1 cellular context compared by ENCODE assay signal in genomic region chr6:84522135-84522535, GRCh38.
TF ChIP-seq lines count a peak whose summit lies in the region.

No MANE protein-coding gene starts in this region.

TF ChIP-seq in GM12878, 131 proteins besides CTCF, POLR2A, EP300 and RAD21 (continued from another document):
- TF ChIP-seq, protein P1, sequence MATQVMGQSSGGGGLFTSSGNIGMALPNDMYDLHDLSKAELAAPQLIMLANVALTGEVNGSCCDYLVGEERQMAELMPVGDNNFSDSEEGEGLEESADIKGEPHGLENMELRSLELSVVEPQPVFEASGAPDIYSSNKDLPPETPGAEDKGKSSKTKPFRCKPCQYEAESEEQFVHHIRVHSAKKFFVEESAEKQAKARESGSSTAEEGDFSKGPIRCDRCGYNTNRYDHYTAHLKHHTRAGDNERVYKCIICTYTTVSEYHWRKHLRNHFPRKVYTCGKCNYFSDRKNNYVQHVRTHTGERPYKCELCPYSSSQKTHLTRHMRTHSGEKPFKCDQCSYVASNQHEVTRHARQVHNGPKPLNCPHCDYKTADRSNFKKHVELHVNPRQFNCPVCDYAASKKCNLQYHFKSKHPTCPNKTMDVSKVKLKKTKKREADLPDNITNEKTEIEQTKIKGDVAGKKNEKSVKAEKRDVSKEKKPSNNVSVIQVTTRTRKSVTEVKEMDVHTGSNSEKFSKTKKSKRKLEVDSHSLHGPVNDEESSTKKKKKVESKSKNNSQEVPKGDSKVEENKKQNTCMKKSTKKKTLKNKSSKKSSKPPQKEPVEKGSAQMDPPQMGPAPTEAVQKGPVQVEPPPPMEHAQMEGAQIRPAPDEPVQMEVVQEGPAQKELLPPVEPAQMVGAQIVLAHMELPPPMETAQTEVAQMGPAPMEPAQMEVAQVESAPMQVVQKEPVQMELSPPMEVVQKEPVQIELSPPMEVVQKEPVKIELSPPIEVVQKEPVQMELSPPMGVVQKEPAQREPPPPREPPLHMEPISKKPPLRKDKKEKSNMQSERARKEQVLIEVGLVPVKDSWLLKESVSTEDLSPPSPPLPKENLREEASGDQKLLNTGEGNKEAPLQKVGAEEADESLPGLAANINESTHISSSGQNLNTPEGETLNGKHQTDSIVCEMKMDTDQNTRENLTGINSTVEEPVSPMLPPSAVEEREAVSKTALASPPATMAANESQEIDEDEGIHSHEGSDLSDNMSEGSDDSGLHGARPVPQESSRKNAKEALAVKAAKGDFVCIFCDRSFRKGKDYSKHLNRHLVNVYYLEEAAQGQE (IDR thresholded peaks at IDR 0.05; ENCODE audit: low read depth, low read length), result no peak
- TF ChIP-seq KLF5 (IDR thresholded peaks at IDR 0.05; ENCODE audit: partially characterized antibody) (no peak), BACH1 (IDR thresholded peaks at IDR 0.05; ENCODE audit: borderline replicate concordance) (no peak), SIX5 (IDR thresholded peaks at IDR 0.05; ENCODE audit: low read depth, low read length, severe bottlenecking) (no peak), NR2C2 (IDR thresholded peaks at IDR 0.05; ENCODE audit: borderline replicate concordance, control insufficient read depth, insufficient read length, low read depth) (no peak), ZZZ3 (IDR thresholded peaks at IDR 0.05; ENCODE audit: control insufficient read depth, insufficient read length, low read depth) (no peak), SMAD5 (IDR thresholded peaks at IDR 0.05; ENCODE audit: low read depth) (no peak), IRF3 (IDR thresholded peaks at IDR 0.05) (no peak)
- TF ChIP-seq, protein P2, sequence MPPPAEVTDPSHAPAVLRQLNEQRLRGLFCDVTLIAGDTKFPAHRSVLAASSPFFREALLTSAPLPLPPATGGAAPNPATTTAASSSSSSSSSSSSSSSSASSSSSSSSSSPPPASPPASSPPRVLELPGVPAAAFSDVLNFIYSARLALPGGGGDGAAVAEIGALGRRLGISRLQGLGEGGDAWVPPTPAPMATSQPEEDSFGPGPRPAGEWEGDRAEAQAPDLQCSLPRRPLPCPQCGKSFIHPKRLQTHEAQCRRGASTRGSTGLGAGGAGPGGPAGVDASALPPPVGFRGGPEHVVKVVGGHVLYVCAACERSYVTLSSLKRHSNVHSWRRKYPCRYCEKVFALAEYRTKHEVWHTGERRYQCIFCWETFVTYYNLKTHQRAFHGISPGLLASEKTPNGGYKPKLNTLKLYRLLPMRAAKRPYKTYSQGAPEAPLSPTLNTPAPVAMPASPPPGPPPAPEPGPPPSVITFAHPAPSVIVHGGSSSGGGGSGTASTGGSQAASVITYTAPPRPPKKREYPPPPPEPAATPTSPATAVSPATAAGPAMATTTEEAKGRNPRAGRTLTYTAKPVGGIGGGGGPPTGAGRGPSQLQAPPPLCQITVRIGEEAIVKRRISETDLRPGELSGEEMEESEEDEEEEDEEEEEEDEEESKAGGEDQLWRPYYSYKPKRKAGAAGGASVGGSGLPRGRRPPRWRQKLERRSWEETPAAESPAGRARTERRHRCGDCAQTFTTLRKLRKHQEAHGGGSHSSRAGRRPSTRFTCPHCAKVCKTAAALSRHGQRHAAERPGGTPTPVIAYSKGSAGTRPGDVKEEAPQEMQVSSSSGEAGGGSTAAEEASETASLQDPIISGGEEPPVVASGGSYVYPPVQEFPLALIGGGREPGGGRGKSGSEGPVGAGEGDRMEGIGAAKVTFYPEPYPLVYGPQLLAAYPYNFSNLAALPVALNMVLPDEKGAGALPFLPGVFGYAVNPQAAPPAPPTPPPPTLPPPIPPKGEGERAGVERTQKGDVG (CRISPR knock-in tag; IDR thresholded peaks at IDR 0.05), result no peak
- TF ChIP-seq, protein P3, sequence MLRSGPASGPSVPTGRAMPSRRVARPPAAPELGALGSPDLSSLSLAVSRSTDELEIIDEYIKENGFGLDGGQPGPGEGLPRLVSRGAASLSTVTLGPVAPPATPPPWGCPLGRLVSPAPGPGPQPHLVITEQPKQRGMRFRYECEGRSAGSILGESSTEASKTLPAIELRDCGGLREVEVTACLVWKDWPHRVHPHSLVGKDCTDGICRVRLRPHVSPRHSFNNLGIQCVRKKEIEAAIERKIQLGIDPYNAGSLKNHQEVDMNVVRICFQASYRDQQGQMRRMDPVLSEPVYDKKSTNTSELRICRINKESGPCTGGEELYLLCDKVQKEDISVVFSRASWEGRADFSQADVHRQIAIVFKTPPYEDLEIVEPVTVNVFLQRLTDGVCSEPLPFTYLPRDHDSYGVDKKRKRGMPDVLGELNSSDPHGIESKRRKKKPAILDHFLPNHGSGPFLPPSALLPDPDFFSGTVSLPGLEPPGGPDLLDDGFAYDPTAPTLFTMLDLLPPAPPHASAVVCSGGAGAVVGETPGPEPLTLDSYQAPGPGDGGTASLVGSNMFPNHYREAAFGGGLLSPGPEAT (IDR thresholded peaks at IDR 0.05; ENCODE audit: low read depth), result no peak
- TF ChIP-seq, protein P4, sequence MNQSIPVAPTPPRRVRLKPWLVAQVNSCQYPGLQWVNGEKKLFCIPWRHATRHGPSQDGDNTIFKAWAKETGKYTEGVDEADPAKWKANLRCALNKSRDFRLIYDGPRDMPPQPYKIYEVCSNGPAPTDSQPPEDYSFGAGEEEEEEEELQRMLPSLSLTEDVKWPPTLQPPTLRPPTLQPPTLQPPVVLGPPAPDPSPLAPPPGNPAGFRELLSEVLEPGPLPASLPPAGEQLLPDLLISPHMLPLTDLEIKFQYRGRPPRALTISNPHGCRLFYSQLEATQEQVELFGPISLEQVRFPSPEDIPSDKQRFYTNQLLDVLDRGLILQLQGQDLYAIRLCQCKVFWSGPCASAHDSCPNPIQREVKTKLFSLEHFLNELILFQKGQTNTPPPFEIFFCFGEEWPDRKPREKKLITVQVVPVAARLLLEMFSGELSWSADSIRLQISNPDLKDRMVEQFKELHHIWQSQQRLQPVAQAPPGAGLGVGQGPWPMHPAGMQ (IDR thresholded peaks at IDR 0.05; ENCODE audit: borderline replicate concordance), result no peak
